Comparison of ENCODE assay signal across 1 cellular context in the genomic region with DNA sequence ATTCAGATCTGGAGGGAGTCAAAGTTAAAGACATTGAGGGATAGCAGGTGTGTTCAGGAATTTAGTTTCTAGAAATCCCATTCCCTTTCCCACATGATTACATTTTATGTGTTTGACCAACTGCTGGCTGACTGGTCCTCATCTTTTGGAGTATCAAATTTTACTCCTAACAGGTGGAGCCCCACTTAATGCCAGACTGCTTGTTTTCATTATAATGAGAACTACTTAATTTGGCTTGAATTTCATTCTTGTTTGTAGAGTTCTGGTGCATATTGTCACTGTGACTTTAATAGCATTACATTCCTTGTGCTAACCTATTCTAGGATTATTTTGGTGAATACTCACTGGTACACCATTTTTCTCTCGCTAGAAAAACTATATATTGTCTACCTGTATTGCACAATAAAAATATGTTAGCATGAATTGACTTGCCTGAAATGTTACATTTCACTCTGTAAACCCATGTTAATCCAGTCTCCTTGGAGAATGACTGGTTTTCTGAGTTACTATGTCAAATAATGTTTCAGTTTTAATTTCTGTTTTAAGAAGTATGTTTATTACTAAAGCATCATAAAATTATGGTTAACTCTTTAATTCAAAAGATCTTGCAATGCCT.
TF ChIP-seq lines count a peak whose summit lies in the region.

No MANE protein-coding gene starts in this region.

TF ChIP-seq in SK-N-SH, 30 proteins besides CTCF, POLR2A, EP300 and RAD21 (continued from another document):
- TF ChIP-seq, protein P1, sequence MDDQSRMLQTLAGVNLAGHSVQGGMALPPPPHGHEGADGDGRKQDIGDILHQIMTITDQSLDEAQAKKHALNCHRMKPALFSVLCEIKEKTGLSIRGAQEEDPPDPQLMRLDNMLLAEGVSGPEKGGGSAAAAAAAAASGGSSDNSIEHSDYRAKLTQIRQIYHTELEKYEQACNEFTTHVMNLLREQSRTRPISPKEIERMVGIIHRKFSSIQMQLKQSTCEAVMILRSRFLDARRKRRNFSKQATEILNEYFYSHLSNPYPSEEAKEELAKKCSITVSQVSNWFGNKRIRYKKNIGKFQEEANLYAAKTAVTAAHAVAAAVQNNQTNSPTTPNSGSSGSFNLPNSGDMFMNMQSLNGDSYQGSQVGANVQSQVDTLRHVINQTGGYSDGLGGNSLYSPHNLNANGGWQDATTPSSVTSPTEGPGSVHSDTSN (IDR thresholded peaks at IDR 0.05): no peak
- TF ChIP-seq, protein P2, sequence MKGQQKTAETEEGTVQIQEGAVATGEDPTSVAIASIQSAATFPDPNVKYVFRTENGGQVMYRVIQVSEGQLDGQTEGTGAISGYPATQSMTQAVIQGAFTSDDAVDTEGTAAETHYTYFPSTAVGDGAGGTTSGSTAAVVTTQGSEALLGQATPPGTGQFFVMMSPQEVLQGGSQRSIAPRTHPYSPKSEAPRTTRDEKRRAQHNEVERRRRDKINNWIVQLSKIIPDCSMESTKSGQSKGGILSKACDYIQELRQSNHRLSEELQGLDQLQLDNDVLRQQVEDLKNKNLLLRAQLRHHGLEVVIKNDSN (IDR thresholded peaks at IDR 0.05; ENCODE audit: borderline replicate concordance, low read depth): no peak
- TF ChIP-seq SIN3A (IDR thresholded peaks at IDR 0.05; ENCODE audit: borderline replicate concordance, low read depth, low read length): no peak
- TF ChIP-seq FOXM1 (IDR thresholded peaks at IDR 0.05; ENCODE audit: low read depth): no peak
- TF ChIP-seq TEAD4 (IDR thresholded peaks at IDR 0.05; ENCODE audit: borderline replicate concordance, insufficient read depth): no peak
- TF ChIP-seq GABPA (IDR thresholded peaks at IDR 0.05; ENCODE audit: low read depth): no peak
- TF ChIP-seq TCF12 (IDR thresholded peaks at IDR 0.05): no peak
- TF ChIP-seq, protein P3, sequence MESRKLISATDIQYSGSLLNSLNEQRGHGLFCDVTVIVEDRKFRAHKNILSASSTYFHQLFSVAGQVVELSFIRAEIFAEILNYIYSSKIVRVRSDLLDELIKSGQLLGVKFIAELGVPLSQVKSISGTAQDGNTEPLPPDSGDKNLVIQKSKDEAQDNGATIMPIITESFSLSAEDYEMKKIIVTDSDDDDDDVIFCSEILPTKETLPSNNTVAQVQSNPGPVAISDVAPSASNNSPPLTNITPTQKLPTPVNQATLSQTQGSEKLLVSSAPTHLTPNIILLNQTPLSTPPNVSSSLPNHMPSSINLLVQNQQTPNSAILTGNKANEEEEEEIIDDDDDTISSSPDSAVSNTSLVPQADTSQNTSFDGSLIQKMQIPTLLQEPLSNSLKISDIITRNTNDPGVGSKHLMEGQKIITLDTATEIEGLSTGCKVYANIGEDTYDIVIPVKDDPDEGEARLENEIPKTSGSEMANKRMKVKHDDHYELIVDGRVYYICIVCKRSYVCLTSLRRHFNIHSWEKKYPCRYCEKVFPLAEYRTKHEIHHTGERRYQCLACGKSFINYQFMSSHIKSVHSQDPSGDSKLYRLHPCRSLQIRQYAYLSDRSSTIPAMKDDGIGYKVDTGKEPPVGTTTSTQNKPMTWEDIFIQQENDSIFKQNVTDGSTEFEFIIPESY (IDR thresholded peaks at IDR 0.05; ENCODE audit: borderline replicate concordance, low read depth): no peak
- TF ChIP-seq RXRA (IDR thresholded peaks at IDR 0.05; ENCODE audit: borderline replicate concordance, low read depth): no peak
- TF ChIP-seq MEF2A (IDR thresholded peaks at IDR 0.05; ENCODE audit: borderline replicate concordance, low read depth): no peak
- TF ChIP-seq, protein P4, sequence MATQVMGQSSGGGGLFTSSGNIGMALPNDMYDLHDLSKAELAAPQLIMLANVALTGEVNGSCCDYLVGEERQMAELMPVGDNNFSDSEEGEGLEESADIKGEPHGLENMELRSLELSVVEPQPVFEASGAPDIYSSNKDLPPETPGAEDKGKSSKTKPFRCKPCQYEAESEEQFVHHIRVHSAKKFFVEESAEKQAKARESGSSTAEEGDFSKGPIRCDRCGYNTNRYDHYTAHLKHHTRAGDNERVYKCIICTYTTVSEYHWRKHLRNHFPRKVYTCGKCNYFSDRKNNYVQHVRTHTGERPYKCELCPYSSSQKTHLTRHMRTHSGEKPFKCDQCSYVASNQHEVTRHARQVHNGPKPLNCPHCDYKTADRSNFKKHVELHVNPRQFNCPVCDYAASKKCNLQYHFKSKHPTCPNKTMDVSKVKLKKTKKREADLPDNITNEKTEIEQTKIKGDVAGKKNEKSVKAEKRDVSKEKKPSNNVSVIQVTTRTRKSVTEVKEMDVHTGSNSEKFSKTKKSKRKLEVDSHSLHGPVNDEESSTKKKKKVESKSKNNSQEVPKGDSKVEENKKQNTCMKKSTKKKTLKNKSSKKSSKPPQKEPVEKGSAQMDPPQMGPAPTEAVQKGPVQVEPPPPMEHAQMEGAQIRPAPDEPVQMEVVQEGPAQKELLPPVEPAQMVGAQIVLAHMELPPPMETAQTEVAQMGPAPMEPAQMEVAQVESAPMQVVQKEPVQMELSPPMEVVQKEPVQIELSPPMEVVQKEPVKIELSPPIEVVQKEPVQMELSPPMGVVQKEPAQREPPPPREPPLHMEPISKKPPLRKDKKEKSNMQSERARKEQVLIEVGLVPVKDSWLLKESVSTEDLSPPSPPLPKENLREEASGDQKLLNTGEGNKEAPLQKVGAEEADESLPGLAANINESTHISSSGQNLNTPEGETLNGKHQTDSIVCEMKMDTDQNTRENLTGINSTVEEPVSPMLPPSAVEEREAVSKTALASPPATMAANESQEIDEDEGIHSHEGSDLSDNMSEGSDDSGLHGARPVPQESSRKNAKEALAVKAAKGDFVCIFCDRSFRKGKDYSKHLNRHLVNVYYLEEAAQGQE (IDR thresholded peaks at IDR 0.05; ENCODE audit: low read depth, low read length): no peak
- TF ChIP-seq, protein P5, sequence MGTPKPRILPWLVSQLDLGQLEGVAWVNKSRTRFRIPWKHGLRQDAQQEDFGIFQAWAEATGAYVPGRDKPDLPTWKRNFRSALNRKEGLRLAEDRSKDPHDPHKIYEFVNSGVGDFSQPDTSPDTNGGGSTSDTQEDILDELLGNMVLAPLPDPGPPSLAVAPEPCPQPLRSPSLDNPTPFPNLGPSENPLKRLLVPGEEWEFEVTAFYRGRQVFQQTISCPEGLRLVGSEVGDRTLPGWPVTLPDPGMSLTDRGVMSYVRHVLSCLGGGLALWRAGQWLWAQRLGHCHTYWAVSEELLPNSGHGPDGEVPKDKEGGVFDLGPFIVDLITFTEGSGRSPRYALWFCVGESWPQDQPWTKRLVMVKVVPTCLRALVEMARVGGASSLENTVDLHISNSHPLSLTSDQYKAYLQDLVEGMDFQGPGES (IDR thresholded peaks at IDR 0.05; ENCODE audit: low read depth, low read length): no peak
